Comparison of ENCODE assay signal across 11 cellular contexts in genomic region chr16:66188786-66189725, GRCh38.
A peak's percentile ranks its signal among the peaks of the same experiment; 100 is the strongest.
DNase-seq lines count a peak whose midpoint lies in the region; ATAC-seq and TF ChIP-seq lines count a peak whose summit lies in the region.
"Had no signal": no experiment of that assay in that cellular context is flagged by ENCODE, and none has a peak within 500 bp of the region (broad histone marks: within the 10 kb centered on the region; RNA-seq: fewer than 3 reads in every experiment).

No MANE protein-coding gene starts in this region.

- H3F3A ChIP-seq in GM23338 (replicated peaks; ENCODE audit: low read depth) (no peaks in the 10 kb centered on the region), PC-3 (ENCODE audit: low read length, unreplicated experiment) (no peaks in the 10 kb centered on the region)

- H3K4me1 Mint-ChIP-seq in brain (peaks cover 31% of the 10 kb centered on the region), GM23338 (peaks cover 6% of the 10 kb centered on the region; the same call in 2 of the 3 replicates)
- H3K4me1 Mint-ChIP-seq: stimulated activated memory B cell treated with anti-CD40 and anti-IgM and Interleukin-4, amounts not matched to agents 10 μg/mL and 1 μg/mL and 100 μg/mL, for 72 hours had no signal

- peak overlapping the region; percentile 38 for H3K27ac ChIP-seq in hepatocyte
- H3K27ac ChIP-seq in skin epidermis, result peak overlapping the region in 16 of 21 experiments; percentile 1 to 86 (median 56)
- H3K27ac ChIP-seq in GM23338 (ENCODE audit: low read depth), result no peak overlapping the region
- H3K27ac ChIP-seq in PC-3 (ENCODE audit: low read length), result no peak overlapping the region

- H3K36me3 Mint-ChIP-seq in brain, result no peaks in the 10 kb centered on the region
- no peaks in the 10 kb centered on the region for H3K36me3 Mint-ChIP-seq in GM23338 (ENCODE audit: low read depth)
- H3K36me3 Mint-ChIP-seq: CD8-positive, alpha-beta T cell; stimulated activated memory B cell treated with anti-CD40 and anti-IgM and Interleukin-4, amounts not matched to agents 10 μg/mL and 1 μg/mL and 100 μg/mL, for 72 hours had no signal

- H4K20me1 ChIP-seq in hepatocyte (ENCODE audit: insufficient read depth, poor library complexity, severe bottlenecking) (no peaks in the 10 kb centered on the region), GM23338 (replicated peaks; ENCODE audit: insufficient read depth) (no peaks in the 10 kb centered on the region), PC-3 (ENCODE audit: low read length) (no peaks in the 10 kb centered on the region)

- H3K4me3 ChIP-seq in hepatocyte, result no peak overlapping the region
- H3K4me3 ChIP-seq in skin epidermis, result no peak overlapping the region
- no peak overlapping the region for H3K4me3 ChIP-seq in GM23338
- H3K4me3 ChIP-seq in PC-3 (ENCODE audit: low read length), result no peak overlapping the region

- H3K27ac Mint-ChIP-seq in brain, result peak overlapping the region in 3 of 5 experiments; percentile 18 to 83 (median 50)
- no peak overlapping the region for H3K27ac Mint-ChIP-seq in GM23338
- H3K27ac Mint-ChIP-seq: CD8-positive, alpha-beta T cell; stimulated activated memory B cell treated with anti-CD40 and anti-IgM and Interleukin-4, amounts not matched to agents 10 μg/mL and 1 μg/mL and 100 μg/mL, for 72 hours had no signal

- DNase-seq in EH (ENCODE audit: low read depth), result peak; percentile 12
- DNase-seq in hepatocyte (ENCODE audit: low spot score), result peak; percentile 19
- no peak for DNase-seq in activated naive CD4-positive, alpha-beta T cell (lab: John Stamatoyannopoulos, UW)
- DNase-seq in germinal center (ENCODE audit: low spot score), result no peak
- DNase-seq in GM23338 (ENCODE audit: low spot score), result no peak
- no peak for DNase-seq in PC-3
- DNase-seq: CD8-positive, alpha-beta T cell; NCI-H2171 had no signal

- no peaks in the 10 kb centered on the region for H3K9me3 ChIP-seq in hepatocyte (ENCODE audit: low read depth)
- H3K9me3 ChIP-seq in PC-3 (ENCODE audit: low read length), result no peaks in the 10 kb centered on the region

- 63% methylated on average over 10 of the region's 10 CpGs for WGBS in hepatocyte (ENCODE audit: low lambda C conversion rate, missing lambda C conversion rate)

- TF ChIP-seq CTCF in brain (conservative IDR thresholded peaks at IDR 0.05), result no peak
- no peak for TF ChIP-seq CTCF in hepatocyte (IDR thresholded peaks at IDR 0.05; ENCODE audit: poor library complexity)
- TF ChIP-seq CTCF in GM23338 (conservative IDR thresholded peaks at IDR 0.05; ENCODE audit: low read depth in 2 of 2), result no peak
- no peak for TF ChIP-seq CTCF in PC-3 (conservative IDR thresholded peaks at IDR 0.05; ENCODE audit: low read depth, low read length)

- H3K4me2 ChIP-seq in hepatocyte, result no peak overlapping the region
- no peak overlapping the region for H3K4me2 ChIP-seq in GM23338
- no peak overlapping the region for H3K4me2 ChIP-seq in PC-3 (ENCODE audit: low read length)

- H3K27me3 Mint-ChIP-seq in brain (peaks cover 22% of the 10 kb centered on the region), GM23338 (ENCODE audit: insufficient read depth, low read depth, poor library complexity) (no peaks in the 10 kb centered on the region)

- no peak overlapping the region for H2AFZ ChIP-seq in hepatocyte
- no peak overlapping the region for H2AFZ ChIP-seq in GM23338
- H2AFZ ChIP-seq in PC-3 (ENCODE audit: low read length), result no peak overlapping the region

- H3K79me2 ChIP-seq in hepatocyte (no peaks in the 10 kb centered on the region), GM23338 (replicated peaks; ENCODE audit: insufficient read depth) (no peaks in the 10 kb centered on the region), PC-3 (ENCODE audit: low read length) (no peaks in the 10 kb centered on the region)

- POLR2A ChIA-PET in PC-3 (lab: Charles Lee; ENCODE audit: unreplicated experiment), result no interaction called here

- H3K4me3 Mint-ChIP-seq in brain (peak overlapping the region in 2 of 5 experiments; percentile 14 to 36), GM23338 (no peak overlapping the region)
- H3K4me3 Mint-ChIP-seq: CD8-positive, alpha-beta T cell; stimulated activated memory B cell treated with anti-CD40 and anti-IgM and Interleukin-4, amounts not matched to agents 10 μg/mL and 1 μg/mL and 100 μg/mL, for 72 hours had no signal

- no TSS peak for BruUV-seq in PC-3 (replicated peaks; lab: Mats Ljungman, UMichigan)

- CTCF ChIA-PET in PC-3 (lab: Charles Lee), result no interaction called here

- intact Hi-C loops in PC-3 (cut with micrococcal nuclease), result no loop called here

- H3K4me1 ChIP-seq in hepatocyte (ENCODE audit: insufficient read depth) (no peaks in the 10 kb centered on the region), GM23338 (ENCODE audit: insufficient read depth) (no peaks in the 10 kb centered on the region), PC-3 (ENCODE audit: insufficient read depth, low read length) (peaks cover 10% of the 10 kb centered on the region)

- H3K36me3 ChIP-seq in hepatocyte (replicated peaks; ENCODE audit: insufficient read depth, low read depth) (no peaks in the 10 kb centered on the region), GM23338 (ENCODE audit: insufficient read depth) (no peaks in the 10 kb centered on the region; the same call in 1 of the 2 replicates), PC-3 (ENCODE audit: low read depth, low read length) (no peaks in the 10 kb centered on the region)

- H3K27me3 ChIP-seq in hepatocyte (no peaks in the 10 kb centered on the region), GM23338 (ENCODE audit: insufficient read depth) (no peaks in the 10 kb centered on the region), PC-3 (ENCODE audit: low read length) (no peaks in the 10 kb centered on the region)

- no peaks in the 10 kb centered on the region for H3K9me2 ChIP-seq in hepatocyte (replicated peaks; ENCODE audit: insufficient read depth)
- H3K9me2 ChIP-seq in GM23338 (ENCODE audit: insufficient read depth), result no peaks in the 10 kb centered on the region
- H3K9me2 ChIP-seq in PC-3 (replicated peaks; ENCODE audit: low read length), result 0 out of 2 replicates have a peak, but pooled peaks cover 5% of the 10 kb centered on the region

- ATAC-seq in GM23338 (no peak), PC-3 (no peak)
- ATAC-seq: CD8-positive, alpha-beta T cell; stimulated activated memory B cell treated with anti-CD40 and anti-IgM and Interleukin-4, amounts not matched to agents 10 μg/mL and 1 μg/mL and 100 μg/mL, for 72 hours had no signal

- H3K9ac ChIP-seq in PC-3 (ENCODE audit: low read length), result no peak overlapping the region

- peaks cover 0 to 16% (median 7%) of the 10 kb centered on the region in 5 experiments for H3K9me3 Mint-ChIP-seq in brain
- no peaks in the 10 kb centered on the region for H3K9me3 Mint-ChIP-seq in GM23338
- H3K9me3 Mint-ChIP-seq: CD8-positive, alpha-beta T cell had no signal

TF ChIP-seq in GM23338, 12 proteins besides CTCF, POLR2A, EP300 and RAD21:
- TF ChIP-seq ZNF114 (CRISPR knock-in tag; IDR thresholded peaks at IDR 0.05) (no peak), ETS1 (IDR thresholded peaks at IDR 0.05) (no peak), JUNB (IDR thresholded peaks at IDR 0.05; ENCODE audit: unreplicated experiment) (no peak), REST (IDR thresholded peaks at IDR 0.05; ENCODE audit: unreplicated experiment) (no peak), CREB1 (CRISPR knock-in tag; IDR thresholded peaks at IDR 0.05; ENCODE audit: low read depth) (no peak), STAT1 (IDR thresholded peaks at IDR 0.05; ENCODE audit: unreplicated experiment) (no peak), POLR2AphosphoS5 (IDR thresholded peaks at IDR 0.05; ENCODE audit: low read depth) (no peak)

Comparison
In these comparisons a context has a peak if more than half of its experiments do, and no peak if none do; other contexts are left out.
1. DNase-seq: peak in EH (single experiment) and hepatocyte (single experiment); none in activated naive CD4-positive, alpha-beta T cell (0 of 4), germinal center (single experiment), GM23338 (single experiment) and PC-3 (single experiment).
2. H3K27ac ChIP-seq: peak in hepatocyte (single experiment) and skin epidermis (16 of 21); none in GM23338 (single experiment) and PC-3 (single experiment).